ENCODE assay signal across 12 cellular contexts in genomic region chr1:172338295-172338735, GRCh38.
DNase-seq lines count a peak whose midpoint lies in the region; ATAC-seq lines count a peak whose summit lies in the region.
"Had no signal": no experiment of that assay in that cellular context is flagged by ENCODE, and none has a peak within 500 bp of the region (broad histone marks: within the 10 kb centered on the region; RNA-seq: fewer than 3 reads in every experiment).

No MANE protein-coding gene starts in this region.

- no peaks in the 10 kb centered on the region for H3K36me3 Mint-ChIP-seq in activated CD4-positive, alpha-beta T cell treated with anti-CD3 and anti-CD28 coated beads for 36 hours (ENCODE audit: low read depth)
- H3K36me3 Mint-ChIP-seq in activated CD4-positive, alpha-beta memory T cell treated with anti-CD3 and anti-CD28 coated beads for 36 hours: no peaks in the 10 kb centered on the region

- ATAC-seq in activated CD4-positive, alpha-beta T cell treated with anti-CD3 and anti-CD28 coated beads for 36 hours: peak; percentile 88
- peak; percentile 55 for ATAC-seq in HG02678 (IDR thresholded peaks at IDR 0.05; ENCODE audit: unreplicated experiment)
- ATAC-seq: SK-N-SH treated with all-trans-retinoic acid at 6 μM for 48 hours had no signal

- H3K4me3 Mint-ChIP-seq in activated CD4-positive, alpha-beta T cell treated with anti-CD3 and anti-CD28 coated beads for 36 hours: no peak overlapping the region
- H3K4me3 Mint-ChIP-seq in activated CD4-positive, alpha-beta memory T cell treated with anti-CD3 and anti-CD28 coated beads for 36 hours: no peak overlapping the region

- H3K9me3 Mint-ChIP-seq in activated CD4-positive, alpha-beta T cell treated with anti-CD3 and anti-CD28 coated beads for 36 hours (ENCODE audit: low read depth): no peaks in the 10 kb centered on the region
- H3K9me3 Mint-ChIP-seq in activated CD4-positive, alpha-beta memory T cell treated with anti-CD3 and anti-CD28 coated beads for 36 hours: no peaks in the 10 kb centered on the region

- intact Hi-C loops in activated CD4-positive, alpha-beta T cell treated with anti-CD3 and anti-CD28 coated beads for 36 hours (cut with DNase I, micrococcal nuclease): loop anchor here (1.0 to 5.0 kb wide), 13 partner anchors 20 to 500 kb away; no protein-coding TSS in a partner anchor
- intact Hi-C loops in activated CD4-positive, alpha-beta memory T cell treated with anti-CD3 and anti-CD28 coated beads for 36 hours (cut with micrococcal nuclease): loop anchor here (1.0 to 2.0 kb wide), 9 partner anchors 20 to 301 kb away; no protein-coding TSS in a partner anchor

- POLR2A ChIA-PET in activated CD4-positive, alpha-beta T cell treated with anti-CD3 and anti-CD28 coated beads for 36 hours (lab: Charles Lee): interaction anchor here (0.6 to 1.7 kb wide), 5 partner anchors 20 to 301 kb away, joined by 3 to 22 read pairs (median 4); no protein-coding TSS in a partner anchor
- POLR2A ChIA-PET in activated CD4-positive, alpha-beta memory T cell treated with anti-CD3 and anti-CD28 coated beads for 36 hours (lab: Charles Lee): interaction anchor here (0.5 to 1.6 kb wide), 11 partner anchors 14 to 91 kb away, joined by 3 to 31 read pairs (median 4); no protein-coding TSS in a partner anchor

- peak; percentile 82 for DNase-seq in activated CD4-positive, alpha-beta T cell treated with anti-CD3 and anti-CD28 coated beads for 36 hours
- no peak for DNase-seq in activated CD4-positive, alpha-beta T cell treated with anti-CD3 and anti-CD28 coated beads for 1 hour
- DNase-seq in activated CD4-positive, alpha-beta memory T cell treated with anti-CD3 and anti-CD28 coated beads for 36 hours: peak; percentile 81
- DNase-seq in stimulated activated CD4-positive, alpha-beta T cell treated with anti-CD3 and anti-CD28 coated beads, Interleukin-4, amount 100 ng/mL, for 24 hours: peak; percentile 44
- DNase-seq in middle frontal gyrus (ENCODE audit: extremely low spot score, low spot score): no peak
- DNase-seq in DMS 273 (lab: John Stamatoyannopoulos, UW; ENCODE audit: unreplicated experiment): no peak
- DNase-seq in AML-193 (lab: John Stamatoyannopoulos, UW): no peak
- DNase-seq: activated gamma-delta T cell, midbrain, substantia nigra had no signal

- CTCF ChIA-PET in activated CD4-positive, alpha-beta T cell treated with anti-CD3 and anti-CD28 coated beads for 36 hours (lab: Charles Lee): interaction anchor here (0.7 to 4.8 kb wide), 13 partner anchors 12 to 381 kb away, joined by 3 to 45 read pairs (median 5); no protein-coding TSS in a partner anchor
- CTCF ChIA-PET in activated CD4-positive, alpha-beta memory T cell treated with anti-CD3 and anti-CD28 coated beads for 36 hours (lab: Charles Lee): interaction anchor here (0.6 to 4.2 kb wide), 11 partner anchors 15 to 330 kb away, joined by 3 to 23 read pairs (median 5); partner anchors contain the start of gene PIGC

- peaks cover 48% of the 10 kb centered on the region for H3K4me1 Mint-ChIP-seq in activated CD4-positive, alpha-beta T cell treated with anti-CD3 and anti-CD28 coated beads for 36 hours
- H3K4me1 Mint-ChIP-seq in activated CD4-positive, alpha-beta memory T cell treated with anti-CD3 and anti-CD28 coated beads for 36 hours (ENCODE audit: low read depth): peaks cover 41% of the 10 kb centered on the region

- H3K27ac Mint-ChIP-seq in activated CD4-positive, alpha-beta T cell treated with anti-CD3 and anti-CD28 coated beads for 36 hours: peak overlapping the region; percentile 30
- H3K27ac Mint-ChIP-seq in activated CD4-positive, alpha-beta memory T cell treated with anti-CD3 and anti-CD28 coated beads for 36 hours: peak overlapping the region; percentile 69

- H3K27me3 Mint-ChIP-seq in activated CD4-positive, alpha-beta T cell treated with anti-CD3 and anti-CD28 coated beads for 36 hours: peaks cover 2% of the 10 kb centered on the region
- H3K27me3 Mint-ChIP-seq in activated CD4-positive, alpha-beta memory T cell treated with anti-CD3 and anti-CD28 coated beads for 36 hours: no peaks in the 10 kb centered on the region

Comparison
In these comparisons a context has a peak if more than half of its experiments do, and no peak if none do; other contexts are left out.
1. DNase-seq: peak in activated CD4-positive, alpha-beta T cell treated with anti-CD3 and anti-CD28 coated beads for 36 hours (single experiment), activated CD4-positive, alpha-beta memory T cell treated with anti-CD3 and anti-CD28 coated beads for 36 hours (single experiment) and stimulated activated CD4-positive, alpha-beta T cell treated with anti-CD3 and anti-CD28 coated beads, Interleukin-4, amount 100 ng/mL, for 24 hours (single experiment); none in activated CD4-positive, alpha-beta T cell treated with anti-CD3 and anti-CD28 coated beads for 1 hour (single experiment), middle frontal gyrus (single experiment), DMS 273 (single experiment) and AML-193 (0 of 2).